In the genomic region with DNA sequence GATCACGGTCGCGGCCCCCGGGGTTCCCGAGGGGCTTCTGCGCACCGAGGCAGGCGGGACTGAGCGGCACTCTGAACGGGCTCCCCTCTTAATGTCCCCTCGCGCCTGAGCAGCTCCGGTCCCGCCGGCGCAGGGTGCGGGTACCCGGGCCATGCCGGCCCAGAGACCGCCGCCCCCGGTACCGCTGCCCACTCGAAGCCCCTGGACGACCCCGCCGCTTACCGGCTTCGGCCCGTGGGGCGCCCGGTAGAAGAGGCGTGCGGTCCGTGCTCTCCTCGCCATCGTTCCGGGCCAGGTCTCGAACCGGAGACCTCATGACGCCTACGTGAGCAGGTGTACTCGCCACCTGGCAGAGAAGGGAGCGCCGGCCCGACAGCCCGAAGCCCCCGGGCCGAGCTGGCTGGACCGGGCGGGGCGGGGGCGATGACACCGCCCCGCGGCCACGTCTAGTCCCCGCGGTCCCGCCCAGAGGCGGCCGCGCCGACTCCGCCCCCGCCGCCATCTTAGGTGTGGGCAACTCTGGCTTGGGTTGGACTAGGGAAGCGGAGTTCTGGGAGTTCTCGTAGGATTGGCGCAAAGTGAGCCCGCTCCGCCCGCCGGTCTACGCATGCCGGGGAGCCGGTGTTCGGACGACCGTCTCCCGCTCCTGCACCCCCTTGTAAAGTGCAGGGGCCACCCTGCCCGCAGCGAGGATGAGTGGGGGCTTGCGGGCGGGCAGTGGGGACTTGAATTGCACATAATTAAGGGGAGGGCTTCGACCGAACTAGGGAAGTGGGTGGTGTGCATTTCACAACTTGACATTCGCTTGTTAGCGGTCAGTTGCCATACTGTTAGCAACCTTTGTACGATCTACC, we compare ENCODE assay signal across 8 cellular contexts. TPM values are rescaled to one million over a fixed set of nuclear protein-coding genes. Genes with fewer than 3 reads are reported as not detected.
DNase-seq lines count a peak whose midpoint lies in the region; ATAC-seq and TF ChIP-seq lines count a peak whose summit lies in the region.

A gene with protein sequence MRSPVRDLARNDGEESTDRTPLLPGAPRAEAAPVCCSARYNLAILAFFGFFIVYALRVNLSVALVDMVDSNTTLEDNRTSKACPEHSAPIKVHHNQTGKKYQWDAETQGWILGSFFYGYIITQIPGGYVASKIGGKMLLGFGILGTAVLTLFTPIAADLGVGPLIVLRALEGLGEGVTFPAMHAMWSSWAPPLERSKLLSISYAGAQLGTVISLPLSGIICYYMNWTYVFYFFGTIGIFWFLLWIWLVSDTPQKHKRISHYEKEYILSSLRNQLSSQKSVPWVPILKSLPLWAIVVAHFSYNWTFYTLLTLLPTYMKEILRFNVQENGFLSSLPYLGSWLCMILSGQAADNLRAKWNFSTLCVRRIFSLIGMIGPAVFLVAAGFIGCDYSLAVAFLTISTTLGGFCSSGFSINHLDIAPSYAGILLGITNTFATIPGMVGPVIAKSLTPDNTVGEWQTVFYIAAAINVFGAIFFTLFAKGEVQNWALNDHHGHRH (minus strand): TSS at position 422 of the 854 bp plus-strand sequence. CDS start 106 bp downstream, at position 316.

- DNase-seq in GM12864 (ENCODE audit: low read depth) (peak; percentile 80), NCI-H1105 treated with DMSO at 0.1 percent for 48 hours (lab: John Stamatoyannopoulos, UW) (peak; percentile 92), SKM-1 treated with dmso at 0.1 percent for 144 hours (lab: John Stamatoyannopoulos, UW; ENCODE audit: unreplicated experiment) (peak; percentile 98), Right ventricle myocardium inferior (ENCODE audit: missing footprints) (peak; percentile 96), ovary (peak; percentile 88 to 94 (median 92))
- peak; percentile 79 for DNase-seq in activated naive CD8-positive, alpha-beta T cell treated with anti-CD3 and anti-CD28 coated beads, Interleukin-2, amount 50 U/mL, for 16 hours (ENCODE audit: low read depth, low spot score)

- TF ChIP-seq CTCF in GM12864 (IDR thresholded peaks at IDR 0.05; ENCODE audit: low read depth, low read length, missing control alignments) = no peak
- TF ChIP-seq CTCF in ovary (IDR thresholded peaks at IDR 0.05) = peak in 1 of 3 donors; percentile 14

- peak; percentile 19 for TF ChIP-seq POLR2A in ovary (IDR thresholded peaks at IDR 0.05)

- H3K4me3 ChIP-seq in GM12864 (ENCODE audit: low read depth, low read length) (peak within 1 kb of the TSS; percentile 99), ovary (peak within 1 kb of the TSS; percentile 72), thymus (ENCODE audit: low read length) (peak within 1 kb of the TSS; percentile 97)

- peaks cover 1% of the 10 kb centered on the region for H3K4me1 ChIP-seq in ovary (ENCODE audit: insufficient read depth)
- peaks cover 4% of the 10 kb centered on the region for H3K4me1 ChIP-seq in thymus (ENCODE audit: control insufficient read depth, insufficient read depth, low read length)

- peak within 1 kb of the TSS; percentile 70 to 75 for H3K27ac ChIP-seq in ovary
- peak within 1 kb of the TSS; percentile 98 for H3K27ac ChIP-seq in thymus (ENCODE audit: low read depth)

- intact Hi-C loops in Right ventricle myocardium inferior (cut with DNase I) = loop anchor here (5.0 to 10.0 kb wide), 2 partner anchors 131 to 1591 kb away; a partner anchor contains a TSS
- intact Hi-C loops in ovary (cut with DNase I) = loop anchor here in 2 of 4 donors (1.0 to 2.0 kb wide), 2 partner anchors 133 kb away; a partner anchor contains a TSS

- no peak for TF ChIP-seq EP300 in ovary (IDR thresholded peaks at IDR 0.05)

- H3K9me3 ChIP-seq in ovary (no peaks in the 10 kb centered on the region), thymus (ENCODE audit: control insufficient read depth) (no peaks in the 10 kb centered on the region)

- ATAC-seq in HG02678 (IDR thresholded peaks at IDR 0.05; ENCODE audit: unreplicated experiment) = peak; percentile 86
- peak; percentile 99 for ATAC-seq in Right ventricle myocardium inferior

- no peaks in the 10 kb centered on the region for H3K36me3 ChIP-seq in ovary
- H3K36me3 ChIP-seq in thymus (ENCODE audit: control insufficient read depth, insufficient read depth) = peaks cover 5% of the 10 kb centered on the region

- H3K27me3 ChIP-seq in ovary = no peaks in the 10 kb centered on the region
- H3K27me3 ChIP-seq in thymus (ENCODE audit: control insufficient read depth, insufficient read depth) = no peaks in the 10 kb centered on the region

- 0% methylated on average over 74 to 90 of the region's 90 CpGs for WGBS in ovary, 3 donors
- WGBS in thymus = under 1% methylated on average over 90 of the region's 90 CpGs

RNA-seq across cellular contexts. Expression of the gene that starts here (rescaled TPM):
- total RNA-seq in Right ventricle myocardium inferior (5.9 TPM), ovary (10 to 100 TPM in 1 of 7 donors, 1 to 10 TPM in 6; 6.3 to 18.3 (median 7.0) TPM)
- polyA plus RNA-seq in ovary (10 to 100 TPM in 1 of 2 donors, 1 to 10 TPM in 1; 4.3 to 15.5 TPM), thymus (4.7 TPM)

Comparison
In these comparisons a context has a peak if more than half of its experiments do, and no peak if none do; other contexts are left out.
1. Peak in every context shown above with its lines: DNase-seq, ATAC-seq, H3K4me3 ChIP-seq and H3K27ac ChIP-seq.